ENCODE assay signal across 8 cellular contexts in genomic region chr9:105114956-105115728, GRCh38.
DNase-seq lines count a peak whose midpoint lies in the region; ATAC-seq and TF ChIP-seq lines count a peak whose summit lies in the region.

No MANE protein-coding gene starts in this region.

- H3K9me3 Mint-ChIP-seq in activated CD8-positive, alpha-beta memory T cell treated with anti-CD3 and anti-CD28 coated beads, Interleukin-2, amount 10 ng/mL, durations not matched to agents 7 days and 5 days (ENCODE audit: low read depth), result no peaks in the 10 kb centered on the region

- no peak for TF ChIP-seq POLR2A in lower leg skin (IDR thresholded peaks at IDR 0.05)
- TF ChIP-seq POLR2A in ovary (IDR thresholded peaks at IDR 0.05), result no peak

- H3K4me3 ChIP-seq in lower leg skin (ENCODE audit: low read depth, poor library complexity, severe bottlenecking), result no peak overlapping the region
- H3K4me3 ChIP-seq in ovary, result no peak overlapping the region

- no peaks in the 10 kb centered on the region for H3K36me3 Mint-ChIP-seq in activated CD8-positive, alpha-beta memory T cell treated with anti-CD3 and anti-CD28 coated beads, Interleukin-2, amount 10 ng/mL, durations not matched to agents 7 days and 5 days

- DNase-seq in CMK (ENCODE audit: low read depth), result peak; percentile 81
- DNase-seq in HT1080 (ENCODE audit: low read depth), result peak; percentile 85
- DNase-seq in activated CD8-positive, alpha-beta memory T cell treated with anti-CD3 and anti-CD28 coated beads, Interleukin-2, amount 10 ng/mL, durations not matched to agents 7 days and 5 days, result peak; percentile 73
- DNase-seq in lower leg skin (ENCODE audit: low spot score in 2 of 2), result peak; percentile 72 to 87
- no peak for DNase-seq in ovary
- no peak for DNase-seq in HuH-7 (ENCODE audit: low spot score)
- no peak for DNase-seq in NCI-H774 (lab: John Stamatoyannopoulos, UW)

- no peaks in the 10 kb centered on the region for H3K27me3 ChIP-seq in ovary

- peaks cover 22% of the 10 kb centered on the region for H3K4me1 Mint-ChIP-seq in activated CD8-positive, alpha-beta memory T cell treated with anti-CD3 and anti-CD28 coated beads, Interleukin-2, amount 10 ng/mL, durations not matched to agents 7 days and 5 days

- intact Hi-C loops in lower leg skin (cut with DNase I; ENCODE audit: low total_unique reads) (no loop called here), ovary (cut with DNase I) (no loop called here)

- TF ChIP-seq EP300 in ovary (IDR thresholded peaks at IDR 0.05), result no peak

- no peaks in the 10 kb centered on the region for H3K9me3 ChIP-seq in ovary

- H3K36me3 ChIP-seq in ovary, result no peaks in the 10 kb centered on the region

- no peaks in the 10 kb centered on the region for H3K4me1 ChIP-seq in ovary (ENCODE audit: insufficient read depth)

- no peak overlapping the region for H3K27ac ChIP-seq in ovary

- H3K27ac Mint-ChIP-seq in activated CD8-positive, alpha-beta memory T cell treated with anti-CD3 and anti-CD28 coated beads, Interleukin-2, amount 10 ng/mL, durations not matched to agents 7 days and 5 days, result peak overlapping the region; percentile 7

- no peaks in the 10 kb centered on the region for H3K27me3 Mint-ChIP-seq in activated CD8-positive, alpha-beta memory T cell treated with anti-CD3 and anti-CD28 coated beads, Interleukin-2, amount 10 ng/mL, durations not matched to agents 7 days and 5 days

- H3K4me3 Mint-ChIP-seq in activated CD8-positive, alpha-beta memory T cell treated with anti-CD3 and anti-CD28 coated beads, Interleukin-2, amount 10 ng/mL, durations not matched to agents 7 days and 5 days, result no peak overlapping the region

- peak; percentile 59 for ATAC-seq in GM19468 (IDR thresholded peaks at IDR 0.05; ENCODE audit: extremely low read depth, unreplicated experiment)
- peak; percentile 76 for ATAC-seq in activated CD8-positive, alpha-beta memory T cell treated with anti-CD3 and anti-CD28 coated beads, Interleukin-2, amount 10 ng/mL, durations not matched to agents 7 days and 5 days

- TF ChIP-seq CTCF in lower leg skin (IDR thresholded peaks at IDR 0.05), result no peak
- TF ChIP-seq CTCF in ovary (IDR thresholded peaks at IDR 0.05), result no peak

- CTCF ChIA-PET in activated CD8-positive, alpha-beta memory T cell treated with anti-CD3 and anti-CD28 coated beads, Interleukin-2, amount 10 ng/mL, durations not matched to agents 7 days and 5 days (lab: Charles Lee), result interaction anchor here (0.8 to 1.6 kb wide), 3 partner anchors 13 to 117 kb away, joined by 3 to 4 read pairs (median 3); no protein-coding TSS in a partner anchor

- 72 to 83% methylated on average over 11 of the region's 11 CpGs for WGBS in lower leg skin, 2 donors
- WGBS in ovary, 3 donors, result 52 to 67% (median 59%) methylated on average over 11 of the region's 11 CpGs

Comparison
In these comparisons a context has a peak if more than half of its experiments do, and no peak if none do; other contexts are left out.
1. DNase-seq: peak in CMK (single experiment), HT1080 (single experiment), activated CD8-positive, alpha-beta memory T cell treated with anti-CD3 and anti-CD28 coated beads, Interleukin-2, amount 10 ng/mL, durations not matched to agents 7 days and 5 days (single experiment) and lower leg skin (2 of 2); none in ovary (0 of 5), HuH-7 (single experiment) and NCI-H774 (single experiment).